Comparison of ENCODE assay signal across 32 cellular contexts in genomic region chr3:47912006-47912504, GRCh38.
A peak's percentile ranks its signal among the peaks of the same experiment; 100 is the strongest.
DNase-seq lines count a peak whose midpoint lies in the region; ATAC-seq, FAIRE-seq and TF ChIP-seq lines count a peak whose summit lies in the region.
"Had no signal": no experiment of that assay in that cellular context is flagged by ENCODE, and none has a peak within 500 bp of the region (broad histone marks: within the 10 kb centered on the region; RNA-seq: fewer than 3 reads in every experiment).

No MANE protein-coding gene starts in this region.

- H3K9me3 Mint-ChIP-seq in natural killer cell treated with Interleukin-12 subunit alpha and Interleukin-12 subunit beta and Interleukin-15 and Interleukin-18, amount 100 ng/mL, for 72 hours = no peaks in the 10 kb centered on the region
- H3K9me3 Mint-ChIP-seq: activated B cell treated with CpG ODN at 0.5 μM for 24 hours; activated naive CD4-positive, alpha-beta T cell treated with anti-CD3 and anti-CD28 coated beads, Interleukin-2, amount 10 ng/mL, durations not matched to agents 7 days and 5 days; CD4-positive, alpha-beta memory T cell; natural killer cell had no signal

- H3K4me1 Mint-ChIP-seq in natural killer cell treated with Interleukin-12 subunit alpha and Interleukin-12 subunit beta and Interleukin-15 and Interleukin-18, amount 100 ng/mL, for 72 hours (ENCODE audit: low read depth in 2 of 2) = peaks cover 0 to 5% of the 10 kb centered on the region in 2 donors
- H3K4me1 Mint-ChIP-seq: activated B cell treated with CpG ODN at 0.5 μM for 24 hours, natural killer cell had no signal

- CTCF ChIA-PET in SK-N-SH (lab: Yijun Ruan, JAX) = interaction anchor here (1.0 to 2.0 kb wide), 2 partner anchors 9 to 87 kb away, joined by 3 to 5 read pairs; no protein-coding TSS in a partner anchor

- H3K79me2 ChIP-seq in SK-N-SH (ENCODE audit: insufficient read depth) = peaks cover 50% of the 10 kb centered on the region; the same call in 1 of the 2 replicates
- no peaks in the 10 kb centered on the region for H3K79me2 ChIP-seq in keratinocyte (ENCODE audit: control insufficient read depth, insufficient read depth, low read length)

- no peak for ATAC-seq in SK-N-SH treated with all-trans-retinoic acid at 6 μM for 48 hours
- ATAC-seq in HG03439 (IDR thresholded peaks at IDR 0.05; ENCODE audit: unreplicated experiment) = no peak
- no peak for ATAC-seq in natural killer cell treated with Interleukin-12 subunit alpha and Interleukin-12 subunit beta and Interleukin-15 and Interleukin-18, amount 100 ng/mL, for 72 hours
- ATAC-seq: HepG2, natural killer cell had no signal

- H3K9me1 ChIP-seq in keratinocyte (ENCODE audit: control insufficient read depth, extremely low read depth, insufficient read depth, low read length) = no peaks in the 10 kb centered on the region

- DNase-seq in SK-N-SH (no peak), astrocyte of the cerebellum (ENCODE audit: low read depth) (peak; percentile 26), keratinocyte (ENCODE audit: low read depth, low spot score) (no peak), mesenteric fat pad (ENCODE audit: low spot score) (no peak), A172 (ENCODE audit: low spot score) (no peak)
- DNase-seq in natural killer cell treated with Interleukin-12 subunit alpha and Interleukin-12 subunit beta and Interleukin-15 and Interleukin-18, amount 100 ng/mL, for 72 hours (ENCODE audit: low spot score) = no peak
- DNase-seq: activated B cell treated with CpG ODN at 0.5 μM for 24 hours; activated naive CD4-positive, alpha-beta T cell treated with anti-CD3 and anti-CD28 coated beads, Interleukin-2, amount 10 ng/mL, durations not matched to agents 7 days and 5 days; amniotic stem cell; CD4-positive, alpha-beta memory T cell; dermis blood vessel endothelial cell; DMS 273 treated with DMSO at 0.1 percent for 48 hours; GOT3; left ventricle myocardium inferior; midbrain; natural killer cell; NCI-H1105; NCI-H2029 treated with DMSO at 0.1 percent for 48 hours; NCI-H226; NCI-H82; stimulated activated CD4-positive, alpha-beta T cell treated with anti-CD3 and anti-CD28 coated beads, Interleukin-4, amount 100 ng/mL, for 24 hours; stimulated activated naive CD4-positive, alpha-beta T cell; T1000; thyroid gland had no signal

- POLR2A ChIA-PET in SK-N-SH (lab: Yijun Ruan, JAX) = no interaction called here

- FAIRE-seq in keratinocyte (lab: Jason Lieb, UNC) = peak; percentile 44
- FAIRE-seq: G401.6, GM18507, HepG2 had no signal

- H3K27me3 ChIP-seq in SK-N-SH (ENCODE audit: insufficient read depth) = no peaks in the 10 kb centered on the region
- H3K27me3 ChIP-seq in keratinocyte (ENCODE audit: control insufficient read depth, extremely low read depth, insufficient read depth, low read length) = no peaks in the 10 kb centered on the region
- H3K27me3 ChIP-seq: right atrium auricular region, thyroid gland had no signal

- in situ Hi-C loops in astrocyte of the cerebellum (cut with HindIII; ENCODE audit: low sequenced_read_pairs) = no loop called here

- dilution Hi-C loops in keratinocyte (cut with MboI; ENCODE audit: extremely low pct_ligation_motif_present, low sequenced_read_pairs) = no loop called here

- no peak for TF ChIP-seq RAD21 in SK-N-SH (IDR thresholded peaks at IDR 0.05; ENCODE audit: low read length)

- H3K9me3 ChIP-seq in SK-N-SH = no peaks in the 10 kb centered on the region
- no peaks in the 10 kb centered on the region for H3K9me3 ChIP-seq in keratinocyte (ENCODE audit: control insufficient read depth, low read depth, low read length)
- H3K9me3 ChIP-seq: left ventricle myocardium inferior, right atrium auricular region, thyroid gland had no signal

- H3K4me3 Mint-ChIP-seq in natural killer cell treated with Interleukin-12 subunit alpha and Interleukin-12 subunit beta and Interleukin-15 and Interleukin-18, amount 100 ng/mL, for 72 hours = no peak overlapping the region
- H3K4me3 Mint-ChIP-seq: activated B cell treated with CpG ODN at 0.5 μM for 24 hours; activated naive CD4-positive, alpha-beta T cell treated with anti-CD3 and anti-CD28 coated beads, Interleukin-2, amount 10 ng/mL, durations not matched to agents 7 days and 5 days; CD4-positive, alpha-beta memory T cell; natural killer cell had no signal

- H2AFZ ChIP-seq in SK-N-SH (ENCODE audit: low read depth) = no peak overlapping the region
- no peak overlapping the region for H2AFZ ChIP-seq in keratinocyte (ENCODE audit: control insufficient read depth, low read length)

- H3K27me3 Mint-ChIP-seq in natural killer cell treated with Interleukin-12 subunit alpha and Interleukin-12 subunit beta and Interleukin-15 and Interleukin-18, amount 100 ng/mL, for 72 hours = no peaks in the 10 kb centered on the region
- H3K27me3 Mint-ChIP-seq: activated B cell treated with CpG ODN at 0.5 μM for 24 hours; activated naive CD4-positive, alpha-beta T cell treated with anti-CD3 and anti-CD28 coated beads, Interleukin-2, amount 10 ng/mL, durations not matched to agents 7 days and 5 days; CD4-positive, alpha-beta memory T cell had no signal

- H3K27ac Mint-ChIP-seq in natural killer cell treated with Interleukin-12 subunit alpha and Interleukin-12 subunit beta and Interleukin-15 and Interleukin-18, amount 100 ng/mL, for 72 hours = no peak overlapping the region
- H3K27ac Mint-ChIP-seq: activated B cell treated with CpG ODN at 0.5 μM for 24 hours; activated naive CD4-positive, alpha-beta T cell treated with anti-CD3 and anti-CD28 coated beads, Interleukin-2, amount 10 ng/mL, durations not matched to agents 7 days and 5 days; natural killer cell had no signal

- H3F3A ChIP-seq in SK-N-SH (replicated peaks; ENCODE audit: insufficient read depth) = peaks cover 41% of the 10 kb centered on the region

- H3K36me3 ChIP-seq in SK-N-SH (replicated peaks in 1 of 2; ENCODE audit: control insufficient read depth in 1 of 2, insufficient read depth in 2 of 2, low read length in 1 of 2) (peaks cover 34 to 57% of the 10 kb centered on the region in 2 experiments), keratinocyte (ENCODE audit: control insufficient read depth in 2 of 2, extremely low read depth in 1 of 2, insufficient read depth in 2 of 2, low read length in 2 of 2) (peaks cover 21 to 28% of the 10 kb centered on the region in 2 experiments)

- H3K4me1 ChIP-seq in SK-N-SH (ENCODE audit: control insufficient read depth in 1 of 2, insufficient read depth in 2 of 2, low read depth in 1 of 2, low read length in 1 of 2) = peaks cover 0 to 22% of the 10 kb centered on the region in 2 experiments; a peak in 3 of 4 replicates
- H3K4me1 ChIP-seq in keratinocyte (ENCODE audit: control insufficient read depth, extremely low read depth, insufficient read depth, low read length) = peaks cover 16% of the 10 kb centered on the region
- H3K4me1 ChIP-seq: right atrium auricular region, thyroid gland had no signal

- no peak overlapping the region for H3K4me3 ChIP-seq in SK-N-SH (ENCODE audit: low read depth in 2 of 2, low read length in 1 of 2)
- H3K4me3 ChIP-seq in astrocyte of the cerebellum (ENCODE audit: low read depth, low read length) = no peak overlapping the region
- H3K4me3 ChIP-seq in keratinocyte (ENCODE audit: control insufficient read depth in 2 of 3, extremely low read depth in 1 of 3, insufficient read depth in 2 of 3, low read depth in 1 of 3, low read length in 3 of 3) = no peak overlapping the region
- H3K4me3 ChIP-seq: left ventricle myocardium inferior, right atrium auricular region, thyroid gland had no signal

- peaks cover 24% of the 10 kb centered on the region for H3K36me3 Mint-ChIP-seq in natural killer cell treated with Interleukin-12 subunit alpha and Interleukin-12 subunit beta and Interleukin-15 and Interleukin-18, amount 100 ng/mL, for 72 hours

- H3K4me2 ChIP-seq in SK-N-SH (peak overlapping the region; percentile 65; the same call in 1 of the 2 replicates), keratinocyte (ENCODE audit: control insufficient read depth, extremely low read depth, insufficient read depth, low read depth, low read length) (no peak overlapping the region)

- no peak for TF ChIP-seq EP300 in SK-N-SH (IDR thresholded peaks at IDR 0.05; ENCODE audit: borderline replicate concordance in 1 of 2, low read depth in 1 of 2, low read length in 1 of 2)

- WGBS in SK-N-SH (ENCODE audit: low lambda C conversion rate) = 97% methylated on average over 6 of the region's 6 CpGs

- TF ChIP-seq CTCF in SK-N-SH (IDR thresholded peaks at IDR 0.05) (no peak), astrocyte of the cerebellum (IDR thresholded peaks at IDR 0.05; ENCODE audit: low read depth, low read length, missing control alignments) (no peak), keratinocyte (optimal IDR thresholded peaks at IDR 0.05 in 1 of 3, IDR thresholded peaks at IDR 0.05 in 1 of 3, conservative IDR thresholded peaks at IDR 0.05 in 1 of 3; ENCODE audit: extremely low read depth in 1 of 3, insufficient read depth in 2 of 3, low read length in 3 of 3) (no peak)

- H3K9me2 ChIP-seq in SK-N-SH = no peaks in the 10 kb centered on the region

- peak overlapping the region in 1 of 2 experiments; percentile 77; a peak in 2 of 4 replicates for H3K27ac ChIP-seq in SK-N-SH (ENCODE audit: low read depth in 2 of 2, low read length in 1 of 2)
- no peak overlapping the region for H3K27ac ChIP-seq in keratinocyte (ENCODE audit: control insufficient read depth, insufficient read depth, low read length)
- H3K27ac ChIP-seq: 22Rv1, HL-60, left ventricle myocardium inferior, right atrium auricular region, thyroid gland had no signal

- H4K20me1 ChIP-seq in SK-N-SH (ENCODE audit: insufficient read depth) (peaks cover 35% of the 10 kb centered on the region), keratinocyte (ENCODE audit: control insufficient read depth, extremely low read depth, insufficient read depth, low read length) (no peaks in the 10 kb centered on the region)

- H3K9ac ChIP-seq in SK-N-SH (no peak overlapping the region), keratinocyte (ENCODE audit: control insufficient read depth, extremely low read depth, insufficient read depth, low read length) (no peak overlapping the region)

TF ChIP-seq in SK-N-SH, 30 proteins besides CTCF, POLR2A, EP300 and RAD21 (continues in another document):
- TF ChIP-seq YY1 (IDR thresholded peaks at IDR 0.05; ENCODE audit: low read depth) (no peak), FOXJ3 (CRISPR knock-in tag; IDR thresholded peaks at IDR 0.05) (no peak), MXI1 (IDR thresholded peaks at IDR 0.05; ENCODE audit: low read depth, low read length) (no peak)

TF ChIP-seq in SK-N-SH treated with all-trans-retinoic acid at 6 μM for 48 hours, 23 proteins besides CTCF, POLR2A, EP300 and RAD21 (continues in another document):
- TF ChIP-seq ARNTL (CRISPR knock-in tag; IDR thresholded peaks at IDR 0.05; ENCODE audit: borderline replicate concordance, low read depth) (no peak), ESRRG (CRISPR knock-in tag; IDR thresholded peaks at IDR 0.05) (no peak), ISL1 (CRISPR knock-in tag; IDR thresholded peaks at IDR 0.05) (no peak), ZNF70 (CRISPR knock-in tag; IDR thresholded peaks at IDR 0.05) (no peak), PPARA (CRISPR knock-in tag; IDR thresholded peaks at IDR 0.05; ENCODE audit: borderline replicate concordance) (no peak), OSR1 (CRISPR knock-in tag; IDR thresholded peaks at IDR 0.05) (no peak), GLIS3 (CRISPR knock-in tag; IDR thresholded peaks at IDR 0.05) (no peak)
